ENCODE assay signal across 8 cellular contexts in genomic region chr15:69462493-69463181, GRCh38. TPM values are rescaled to one million over a fixed set of nuclear protein-coding genes. Genes with fewer than 3 reads are reported as not detected.
A peak's percentile ranks its signal among the peaks of the same experiment; 100 is the strongest.
DNase-seq lines count a peak whose midpoint lies in the region; ATAC-seq, FAIRE-seq and TF ChIP-seq lines count a peak whose summit lies in the region.

No MANE protein-coding gene starts in this region.

- peak overlapping the region; percentile 97 for H3K4me2 ChIP-seq in HepG2 (ENCODE audit: low read depth, low read length)

- no peak for TF ChIP-seq EP300 in HepG2 (IDR thresholded peaks at IDR 0.05; ENCODE audit: low read depth in 2 of 2, low read length in 2 of 2)
- TF ChIP-seq EP300 in HepG2 (CRISPR knock-in tag; IDR thresholded peaks at IDR 0.05; ENCODE audit: borderline replicate concordance): no peak

- POLR2A ChIA-PET in HepG2 (lab: Yijun Ruan, JAX): interaction anchor here (0.6 to 4.0 kb wide), 8 partner anchors 10 to 643 kb away, joined by 3 to 149 read pairs (median 4); partner anchors contain the start of genes GLCE, KIF23 and RPLP1

- no TSS peak for BruUV-seq in HepG2 (replicated peaks; lab: Mats Ljungman, UMichigan)

- H4K20me1 ChIP-seq in HepG2 (ENCODE audit: insufficient read depth, low read length): no peaks in the 10 kb centered on the region

- FAIRE-seq in HepG2 (lab: Jason Lieb, UNC): peak; percentile 92

- intact Hi-C loops in HepG2 (cut with micrococcal nuclease; ENCODE audit: unreplicated experiment): loop anchor here (2.0 to 5.0 kb wide), 2 partner anchors 48 to 130 kb away; partner anchors contain the start of gene KIF23

- peaks cover 0 to 5% of the 10 kb centered on the region in 2 experiments; a peak in 3 of 5 replicates for H3K27me3 ChIP-seq in HepG2 (ENCODE audit: control insufficient read depth in 1 of 2, insufficient read depth in 2 of 2, low read length in 2 of 2)

- H3K4me3 ChIP-seq in HepG2 (replicated peaks in 1 of 3; ENCODE audit: insufficient read depth in 1 of 3, low read depth in 2 of 3, low read length in 3 of 3): peak overlapping the region; percentile 54 to 81 (median 79)

- ATAC-seq in GM19372 (IDR thresholded peaks at IDR 0.05; ENCODE audit: low read depth, unreplicated experiment) (peak; percentile 87), HG03565 (IDR thresholded peaks at IDR 0.05; ENCODE audit: unreplicated experiment) (peak; percentile 80), HepG2 (peak; percentile 89)

- H3K9me3 ChIP-seq in HepG2 (ENCODE audit: low read length): no peaks in the 10 kb centered on the region

- H3K79me2 ChIP-seq in HepG2 (ENCODE audit: insufficient read depth, low read length): no peaks in the 10 kb centered on the region

- H3K36me3 ChIP-seq in HepG2 (replicated peaks in 1 of 2; ENCODE audit: control insufficient read depth in 1 of 2, insufficient read depth in 2 of 2, low read length in 2 of 2): no peaks in the 10 kb centered on the region

- peak; percentile 78 to 83 for TF ChIP-seq POLR2A in HepG2 (IDR thresholded peaks at IDR 0.05; ENCODE audit: insufficient read depth in 1 of 2, low read depth in 2 of 2, low read length in 2 of 2)

- DNase-seq in CD1c-positive myeloid dendritic cell (ENCODE audit: extremely low spot score): peak; percentile 98
- DNase-seq in NCI-H748 treated with DMSO at 0.1 percent for 48 hours (lab: John Stamatoyannopoulos, UW): peak; percentile 82
- DNase-seq in activated CD4-positive, alpha-beta T cell treated with anti-CD3 and anti-CD28 coated beads, Interleukin-2, amount 50 U/mL, for 4 hours: peak; percentile 89
- DNase-seq in dermis microvascular lymphatic vessel endothelial cell (ENCODE audit: low read depth in 2 of 2): peak; percentile 90 to 98
- DNase-seq in HepG2 (ENCODE audit: low spot score): peak; percentile 96
- DNase-seq in stimulated activated CD4-positive, alpha-beta T cell treated with anti-CD3 and anti-CD28 coated beads, Interleukin-2, amount 100 ng/mL, for 48 hours: peak; percentile 90 to 91

- H3K9ac ChIP-seq in HepG2 (ENCODE audit: insufficient read depth, low read depth, low read length): peak overlapping the region; percentile 83

- H2AFZ ChIP-seq in HepG2 (ENCODE audit: low read length): peak overlapping the region; percentile 59

- under 1% methylated on average over 22 of the region's 46 CpGs for WGBS in HepG2 (ENCODE audit: low lambda C conversion rate)

- peaks cover 32% of the 10 kb centered on the region for H3K4me1 ChIP-seq in HepG2 (ENCODE audit: insufficient read depth, low read length)

- TF ChIP-seq RAD21 in HepG2 (CRISPR knock-in tag; IDR thresholded peaks at IDR 0.05): no peak

- in situ Hi-C loops in HepG2 (cut with HindIII; ENCODE audit: extremely low pct_ligation_motif_present, low pct_unique_long_range_greater_than_20kb): loop anchor here (25.0 kb wide), 2 partner anchors 625 to 650 kb away; partner anchors contain the start of genes ANP32A and TLE3

- peak overlapping the region; percentile 86 for H3K27ac ChIP-seq in HepG2 (ENCODE audit: extremely low read length, insufficient read depth, low read length)

- peak; percentile 93 for TF ChIP-seq CTCF in HepG2 (CRISPR knock-in tag; IDR thresholded peaks at IDR 0.05)

- CTCF ChIA-PET in HepG2 (lab: Yijun Ruan, JAX; ENCODE audit: low intra/inter-chr PET ratio, low total read pairs): interaction anchor here (0.5 to 0.7 kb wide), 2 partner anchors 129 to 404 kb away, joined by 3 read pairs; no protein-coding TSS in a partner anchor

TF ChIP-seq in HepG2, 621 proteins besides CTCF, POLR2A, EP300 and RAD21 (continues in another document):
- TF ChIP-seq TGIF2 (CRISPR knock-in tag; IDR thresholded peaks at IDR 0.05): peak; percentile 20; the same call in 1 of the 2 replicates
- peak; percentile 48; the same call in 1 of the 2 replicates for TF ChIP-seq ZFP82 (CRISPR knock-in tag; IDR thresholded peaks at IDR 0.05; ENCODE audit: borderline replicate concordance)
- peak; percentile 84 for TF ChIP-seq ZNF441 (CRISPR knock-in tag; IDR thresholded peaks at IDR 0.05; ENCODE audit: borderline replicate concordance)
- no peak for TF ChIP-seq ZNF782 (CRISPR knock-in tag; IDR thresholded peaks at IDR 0.05; ENCODE audit: borderline replicate concordance)
- TF ChIP-seq DMAP1 (CRISPR knock-in tag; IDR thresholded peaks at IDR 0.05): no peak; the same call in none of the 2 replicates
- TF ChIP-seq POLR2G (IDR thresholded peaks at IDR 0.05; ENCODE audit: low read depth, low read length): peak; percentile 79
- no peak; the same call in none of the 2 replicates for TF ChIP-seq HNF1B (CRISPR knock-in tag; IDR thresholded peaks at IDR 0.05)

RNA-seq across cellular contexts. Expression of gene RPLP1, which starts 10.0 kb away (rescaled TPM):
- total RNA-seq in dermis microvascular lymphatic vessel endothelial cell: 53.8 and 60.2 TPM in 2 replicates
- 797 and 817 TPM in 2 replicates for total RNA-seq in HepG2 (2016; rRNA removed; fragmentation: Illumina TruSeq; extraction: Trizol)
- 2,715 and 2,875 TPM in 2 replicates for total RNA-seq in HepG2 (2016; cell fraction: cytosol; rRNA removed; fragmentation: Illumina TruSeq; extraction: Trizol; ENCODE audit: low read depth)
- total RNA-seq in HepG2 (2016; cell fraction: insoluble cytoplasmic fraction; rRNA removed; fragmentation: Illumina TruSeq; extraction: Trizol): 770 and 847 TPM in 2 replicates
- 2,691 and 2,904 TPM in 2 replicates for total RNA-seq in HepG2 (2016; cell fraction: membrane; rRNA removed; fragmentation: Illumina TruSeq; extraction: Trizol)
- total RNA-seq in HepG2 (2016; cell fraction: nucleus; rRNA removed; fragmentation: Illumina TruSeq; extraction: Trizol): 376 and 425 TPM in 2 replicates
- 929 and 1,118 TPM in 2 replicates for polyA plus RNA-seq in HepG2 (2011; rRNA removed)
- polyA plus RNA-seq in HepG2 (2011; cell fraction: cytosol; rRNA removed): 1,248 and 1,609 TPM in 2 replicates
- polyA plus RNA-seq in HepG2 (2011; cell fraction: nucleus; rRNA removed): 481 and 511 TPM in 2 replicates
- polyA plus RNA-seq in HepG2 (2012): 1,800 and 1,929 TPM in 2 replicates
- polyA plus RNA-seq in HepG2 (2016; cell fraction: cytosol; fragmentation: Illumina TruSeq; extraction: Trizol; ENCODE audit: low read depth): 7,466 and 8,712 TPM in 2 replicates
- polyA plus RNA-seq in HepG2 (2016; cell fraction: insoluble cytoplasmic fraction; fragmentation: Illumina TruSeq; extraction: Trizol; ENCODE audit: low read depth): 1,627 and 1,657 TPM in 2 replicates
- 6,180 and 6,214 TPM in 2 replicates for polyA plus RNA-seq in HepG2 (2016; cell fraction: membrane; fragmentation: Illumina TruSeq; extraction: Trizol; ENCODE audit: low read depth)
- 1,328 and 1,370 TPM in 2 replicates for polyA plus RNA-seq in HepG2 (2016; cell fraction: nucleus; fragmentation: Illumina TruSeq; extraction: Trizol; ENCODE audit: insufficient read depth, low read depth)
- 1,160 and 1,197 TPM in 2 replicates for polyA minus RNA-seq in HepG2 (2011; rRNA and poly(A)+ RNA removed; ENCODE audit: low replicate concordance)
- 1,916 and 2,042 TPM in 2 replicates for polyA minus RNA-seq in HepG2 (2011; cell fraction: cytosol; rRNA and poly(A)+ RNA removed)
- 190 and 217 TPM in 2 replicates for polyA minus RNA-seq in HepG2 (2011; cell fraction: nucleus; rRNA and poly(A)+ RNA removed)

RNA-seq across cellular contexts. Expression of gene KIF23, which starts 48.5 kb away (rescaled TPM):
- 9.1 and 20.4 TPM in 2 replicates for total RNA-seq in dermis microvascular lymphatic vessel endothelial cell
- 38.1 and 51.2 TPM in 2 replicates for total RNA-seq in HepG2 (2016; rRNA removed; fragmentation: Illumina TruSeq; extraction: Trizol)
- total RNA-seq in HepG2 (2016; cell fraction: cytosol; rRNA removed; fragmentation: Illumina TruSeq; extraction: Trizol; ENCODE audit: low read depth): 25.1 and 27.8 TPM in 2 replicates
- 36.6 and 47.8 TPM in 2 replicates for total RNA-seq in HepG2 (2016; cell fraction: insoluble cytoplasmic fraction; rRNA removed; fragmentation: Illumina TruSeq; extraction: Trizol)
- total RNA-seq in HepG2 (2016; cell fraction: membrane; rRNA removed; fragmentation: Illumina TruSeq; extraction: Trizol): 11.1 and 11.6 TPM in 2 replicates
- 35.8 and 39.8 TPM in 2 replicates for total RNA-seq in HepG2 (2016; cell fraction: nucleus; rRNA removed; fragmentation: Illumina TruSeq; extraction: Trizol)
- 8.4 and 11.3 TPM in 2 replicates for polyA plus RNA-seq in HepG2 (2011; rRNA removed)
- 3.8 and 5.7 TPM in 2 replicates for polyA plus RNA-seq in HepG2 (2011; cell fraction: cytosol; rRNA removed)
- polyA plus RNA-seq in HepG2 (2011; cell fraction: nucleus; rRNA removed): 18.6 and 25.3 TPM in 2 replicates
- polyA plus RNA-seq in HepG2 (2012): 6.7 and 12.1 TPM in 2 replicates
- polyA plus RNA-seq in HepG2 (2016; cell fraction: cytosol; fragmentation: Illumina TruSeq; extraction: Trizol; ENCODE audit: low read depth): 1.1 and 1.3 TPM in 2 replicates
- polyA plus RNA-seq in HepG2 (2016; cell fraction: insoluble cytoplasmic fraction; fragmentation: Illumina TruSeq; extraction: Trizol; ENCODE audit: low read depth): 41.4 and 46.9 TPM in 2 replicates
- polyA plus RNA-seq in HepG2 (2016; cell fraction: membrane; fragmentation: Illumina TruSeq; extraction: Trizol; ENCODE audit: low read depth): 2.8 and 3.7 TPM in 2 replicates
- polyA plus RNA-seq in HepG2 (2016; cell fraction: nucleus; fragmentation: Illumina TruSeq; extraction: Trizol; ENCODE audit: insufficient read depth, low read depth): 51.9 and 52.6 TPM in 2 replicates
- polyA minus RNA-seq in HepG2 (2011; rRNA and poly(A)+ RNA removed; ENCODE audit: low replicate concordance): 9.4 and 66.2 TPM in 2 replicates
- polyA minus RNA-seq in HepG2 (2011; cell fraction: cytosol; rRNA and poly(A)+ RNA removed): 5.4 and 6.8 TPM in 2 replicates
- 19.5 and 25.9 TPM in 2 replicates for polyA minus RNA-seq in HepG2 (2011; cell fraction: nucleus; rRNA and poly(A)+ RNA removed)

Comparison
In these comparisons a context has a peak if more than half of its experiments do, and no peak if none do; other contexts are left out.
1. Peak in every context shown above with its lines: DNase-seq, ATAC-seq, H3K4me3 ChIP-seq and H3K27ac ChIP-seq.